Comparison of ENCODE assay signal across 1 cellular context in the genomic region with DNA sequence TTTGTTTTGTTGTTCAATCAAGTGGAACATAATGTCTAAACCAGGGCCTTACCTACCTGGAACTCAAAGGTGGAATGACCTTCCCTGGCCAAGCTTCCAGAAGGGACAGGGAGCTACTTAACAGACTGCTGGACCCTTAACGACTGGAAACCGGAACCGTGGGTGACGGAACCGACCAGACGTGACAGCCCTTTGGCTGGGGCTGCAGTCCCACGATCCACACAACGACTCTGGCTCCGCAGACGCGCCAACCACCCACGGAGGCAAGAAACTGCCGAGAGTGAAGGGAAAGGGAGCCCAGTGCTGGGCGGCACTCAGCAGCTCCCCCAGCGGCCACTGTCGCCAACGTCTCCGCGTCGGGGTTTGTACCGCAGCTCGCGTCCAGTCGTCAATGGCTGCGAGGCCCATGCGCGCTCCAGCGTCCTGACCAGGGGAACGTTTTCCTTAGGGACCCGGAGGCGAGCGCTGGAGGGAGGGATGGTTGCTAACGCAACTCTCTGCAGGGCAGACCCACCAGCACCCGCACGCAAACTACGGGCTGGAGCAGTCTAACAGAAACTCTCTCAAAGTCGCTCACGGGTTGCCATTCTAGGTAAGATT.
TF ChIP-seq lines count a peak whose summit lies in the region.

No MANE protein-coding gene starts in this region.

TF ChIP-seq in HepG2, 621 proteins besides CTCF, POLR2A, EP300 and RAD21 (continued from another document and continues in another):
- TF ChIP-seq, protein P1, sequence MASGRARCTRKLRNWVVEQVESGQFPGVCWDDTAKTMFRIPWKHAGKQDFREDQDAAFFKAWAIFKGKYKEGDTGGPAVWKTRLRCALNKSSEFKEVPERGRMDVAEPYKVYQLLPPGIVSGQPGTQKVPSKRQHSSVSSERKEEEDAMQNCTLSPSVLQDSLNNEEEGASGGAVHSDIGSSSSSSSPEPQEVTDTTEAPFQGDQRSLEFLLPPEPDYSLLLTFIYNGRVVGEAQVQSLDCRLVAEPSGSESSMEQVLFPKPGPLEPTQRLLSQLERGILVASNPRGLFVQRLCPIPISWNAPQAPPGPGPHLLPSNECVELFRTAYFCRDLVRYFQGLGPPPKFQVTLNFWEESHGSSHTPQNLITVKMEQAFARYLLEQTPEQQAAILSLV (CRISPR knock-in tag; IDR thresholded peaks at IDR 0.05; ENCODE audit: borderline replicate concordance), result peak; percentile 56; the same call in 1 of the 2 replicates
- TF ChIP-seq RXRA (CRISPR knock-in tag; IDR thresholded peaks at IDR 0.05) (peak; percentile 67), PRPF4 (IDR thresholded peaks at IDR 0.05; ENCODE audit: low read depth, low read length, poor library complexity, severe bottlenecking) (no peak), ZFP90 (CRISPR knock-in tag; IDR thresholded peaks at IDR 0.05; ENCODE audit: borderline replicate concordance) (no peak), THAP11 (CRISPR knock-in tag; IDR thresholded peaks at IDR 0.05) (peak; percentile 70), AGO2 (optimal IDR thresholded peaks at IDR 0.05; ENCODE audit: low read depth, low read length) (no peak), NR1H2 (CRISPR knock-in tag; IDR thresholded peaks at IDR 0.05; ENCODE audit: borderline replicate concordance, low read depth) (no peak), CHCHD3 (CRISPR knock-in tag; IDR thresholded peaks at IDR 0.05) (no peak), PHF20 (CRISPR knock-in tag; IDR thresholded peaks at IDR 0.05) (no peak), ZKSCAN8 (CRISPR knock-in tag; IDR thresholded peaks at IDR 0.05; ENCODE audit: borderline replicate concordance) (peak; percentile 60; the same call in 1 of the 2 replicates), ZNF644 (CRISPR knock-in tag; IDR thresholded peaks at IDR 0.05; ENCODE audit: low read depth) (peak; percentile 54; the same call in 1 of the 2 replicates), SNRNP70 (IDR thresholded peaks at IDR 0.05; ENCODE audit: low read depth, low read length) (no peak), ZNF563 (CRISPR knock-in tag; IDR thresholded peaks at IDR 0.05) (no peak), ZNF720 (CRISPR knock-in tag; IDR thresholded peaks at IDR 0.05) (no peak), ZNF382 (CRISPR knock-in tag; IDR thresholded peaks at IDR 0.05; ENCODE audit: borderline replicate concordance) (no peak), SOX13 (IDR thresholded peaks at IDR 0.05) (no peak), SOX13 (CRISPR knock-in tag; conservative IDR thresholded peaks at IDR 0.05 in 1 of 2, IDR thresholded peaks at IDR 0.05 in 1 of 2) (peak in 1 of 2 experiments; percentile 43; a peak in 2 of 4 replicates), REL (CRISPR knock-in tag; conservative IDR thresholded peaks at IDR 0.05) (no peak), HNRNPLL (IDR thresholded peaks at IDR 0.05; ENCODE audit: low read depth, low read length, poor library complexity, severe bottlenecking) (peak; percentile 95), KDM2A (CRISPR knock-in tag; IDR thresholded peaks at IDR 0.05; ENCODE audit: borderline replicate concordance, low read depth) (peak; percentile 93), SOX5 (CRISPR knock-in tag; IDR thresholded peaks at IDR 0.05; ENCODE audit: borderline replicate concordance) (peak; percentile 33; the same call in 1 of the 2 replicates), ZNF777 (CRISPR knock-in tag; IDR thresholded peaks at IDR 0.05) (peak; percentile 60; the same call in 1 of the 2 replicates), ZNF569 (CRISPR knock-in tag; IDR thresholded peaks at IDR 0.05; ENCODE audit: borderline replicate concordance) (no peak), MED8 (CRISPR knock-in tag; IDR thresholded peaks at IDR 0.05; ENCODE audit: insufficient replicate concordance) (no peak), FOXA3 (CRISPR knock-in tag; IDR thresholded peaks at IDR 0.05) (peak; percentile 36; the same call in 1 of the 2 replicates), ZNF616 (CRISPR knock-in tag; IDR thresholded peaks at IDR 0.05; ENCODE audit: low read depth) (0 out of 2 replicates have a peak, but pooled peaks have one; percentile 58), RBAK (CRISPR knock-in tag; IDR thresholded peaks at IDR 0.05) (no peak), ZBTB8A (CRISPR knock-in tag; IDR thresholded peaks at IDR 0.05; ENCODE audit: borderline replicate concordance, low read depth) (no peak), RFX5 (IDR thresholded peaks at IDR 0.05; ENCODE audit: low read depth, low read length) (no peak), NFATC3 (CRISPR knock-in tag; IDR thresholded peaks at IDR 0.05) (0 out of 2 replicates have a peak, but pooled peaks have one; percentile 57), YEATS4 (CRISPR knock-in tag; IDR thresholded peaks at IDR 0.05; ENCODE audit: borderline replicate concordance) (peak; percentile 42; the same call in 1 of the 2 replicates), HNF4A (CRISPR knock-in tag; IDR thresholded peaks at IDR 0.05) (no peak), HOXA3 (CRISPR knock-in tag; IDR thresholded peaks at IDR 0.05) (peak; percentile 94), SP140L (CRISPR knock-in tag; IDR thresholded peaks at IDR 0.05; ENCODE audit: borderline replicate concordance) (no peak), POLR2AphosphoS5 (IDR thresholded peaks at IDR 0.05; ENCODE audit: low read depth, low read length) (no peak), ZNF510 (CRISPR knock-in tag; IDR thresholded peaks at IDR 0.05; ENCODE audit: low read depth) (no peak), DNMT3B (CRISPR knock-in tag; conservative IDR thresholded peaks at IDR 0.05) (no peak), ZKSCAN1 (IDR thresholded peaks at IDR 0.05; ENCODE audit: low read length) (0 out of 2 replicates have a peak, but pooled peaks have one; percentile 15), BHLHE40 (IDR thresholded peaks at IDR 0.05; ENCODE audit: low read length) (no peak), ZNF160 (CRISPR knock-in tag; IDR thresholded peaks at IDR 0.05) (no peak), TEAD3 (CRISPR knock-in tag; optimal IDR thresholded peaks at IDR 0.05; ENCODE audit: borderline replicate concordance) (peak; percentile 65), ZNF660 (CRISPR knock-in tag; IDR thresholded peaks at IDR 0.05; ENCODE audit: borderline replicate concordance, low read depth) (no peak), KDM4B (CRISPR knock-in tag; IDR thresholded peaks at IDR 0.05) (0 out of 2 replicates have a peak, but pooled peaks have one; percentile 73)
- TF ChIP-seq, protein P2, sequence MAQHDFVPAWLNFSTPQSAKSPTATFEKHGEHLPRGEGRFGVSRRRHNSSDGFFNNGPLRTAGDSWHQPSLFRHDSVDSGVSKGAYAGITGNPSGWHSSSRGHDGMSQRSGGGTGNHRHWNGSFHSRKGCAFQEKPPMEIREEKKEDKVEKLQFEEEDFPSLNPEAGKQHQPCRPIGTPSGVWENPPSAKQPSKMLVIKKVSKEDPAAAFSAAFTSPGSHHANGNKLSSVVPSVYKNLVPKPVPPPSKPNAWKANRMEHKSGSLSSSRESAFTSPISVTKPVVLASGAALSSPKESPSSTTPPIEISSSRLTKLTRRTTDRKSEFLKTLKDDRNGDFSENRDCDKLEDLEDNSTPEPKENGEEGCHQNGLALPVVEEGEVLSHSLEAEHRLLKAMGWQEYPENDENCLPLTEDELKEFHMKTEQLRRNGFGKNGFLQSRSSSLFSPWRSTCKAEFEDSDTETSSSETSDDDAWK (CRISPR knock-in tag; IDR thresholded peaks at IDR 0.05), result no peak
- TF ChIP-seq, protein P3, sequence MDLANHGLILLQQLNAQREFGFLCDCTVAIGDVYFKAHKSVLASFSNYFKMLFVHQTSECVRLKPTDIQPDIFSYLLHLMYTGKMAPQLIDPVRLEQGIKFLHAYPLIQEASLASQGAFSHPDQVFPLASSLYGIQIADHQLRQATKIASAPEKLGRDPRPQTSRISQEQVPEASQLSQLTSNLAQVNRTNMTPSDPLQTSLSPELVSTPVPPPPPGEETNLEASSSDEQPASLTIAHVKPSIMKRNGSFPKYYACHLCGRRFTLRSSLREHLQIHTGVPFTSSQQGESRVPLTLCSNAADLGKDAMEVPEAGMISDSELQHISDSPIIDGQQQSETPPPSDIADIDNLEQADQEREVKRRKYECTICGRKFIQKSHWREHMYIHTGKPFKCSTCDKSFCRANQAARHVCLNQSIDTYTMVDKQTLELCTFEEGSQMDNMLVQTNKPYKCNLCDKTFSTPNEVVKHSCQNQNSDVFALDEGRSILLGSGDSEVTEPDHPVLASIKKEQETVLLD (CRISPR knock-in tag; IDR thresholded peaks at IDR 0.05; ENCODE audit: low read depth), result no peak
- TF ChIP-seq, protein P4, sequence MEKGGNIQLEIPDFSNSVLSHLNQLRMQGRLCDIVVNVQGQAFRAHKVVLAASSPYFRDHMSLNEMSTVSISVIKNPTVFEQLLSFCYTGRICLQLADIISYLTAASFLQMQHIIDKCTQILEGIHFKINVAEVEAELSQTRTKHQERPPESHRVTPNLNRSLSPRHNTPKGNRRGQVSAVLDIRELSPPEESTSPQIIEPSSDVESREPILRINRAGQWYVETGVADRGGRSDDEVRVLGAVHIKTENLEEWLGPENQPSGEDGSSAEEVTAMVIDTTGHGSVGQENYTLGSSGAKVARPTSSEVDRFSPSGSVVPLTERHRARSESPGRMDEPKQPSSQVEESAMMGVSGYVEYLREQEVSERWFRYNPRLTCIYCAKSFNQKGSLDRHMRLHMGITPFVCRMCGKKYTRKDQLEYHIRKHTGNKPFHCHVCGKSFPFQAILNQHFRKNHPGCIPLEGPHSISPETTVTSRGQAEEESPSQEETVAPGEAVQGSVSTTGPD (CRISPR knock-in tag; IDR thresholded peaks at IDR 0.05), result no peak
- TF ChIP-seq, protein P5, sequence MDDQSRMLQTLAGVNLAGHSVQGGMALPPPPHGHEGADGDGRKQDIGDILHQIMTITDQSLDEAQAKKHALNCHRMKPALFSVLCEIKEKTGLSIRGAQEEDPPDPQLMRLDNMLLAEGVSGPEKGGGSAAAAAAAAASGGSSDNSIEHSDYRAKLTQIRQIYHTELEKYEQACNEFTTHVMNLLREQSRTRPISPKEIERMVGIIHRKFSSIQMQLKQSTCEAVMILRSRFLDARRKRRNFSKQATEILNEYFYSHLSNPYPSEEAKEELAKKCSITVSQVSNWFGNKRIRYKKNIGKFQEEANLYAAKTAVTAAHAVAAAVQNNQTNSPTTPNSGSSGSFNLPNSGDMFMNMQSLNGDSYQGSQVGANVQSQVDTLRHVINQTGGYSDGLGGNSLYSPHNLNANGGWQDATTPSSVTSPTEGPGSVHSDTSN (CRISPR knock-in tag; IDR thresholded peaks at IDR 0.05; ENCODE audit: borderline replicate concordance), result no peak
- TF ChIP-seq, protein P6, sequence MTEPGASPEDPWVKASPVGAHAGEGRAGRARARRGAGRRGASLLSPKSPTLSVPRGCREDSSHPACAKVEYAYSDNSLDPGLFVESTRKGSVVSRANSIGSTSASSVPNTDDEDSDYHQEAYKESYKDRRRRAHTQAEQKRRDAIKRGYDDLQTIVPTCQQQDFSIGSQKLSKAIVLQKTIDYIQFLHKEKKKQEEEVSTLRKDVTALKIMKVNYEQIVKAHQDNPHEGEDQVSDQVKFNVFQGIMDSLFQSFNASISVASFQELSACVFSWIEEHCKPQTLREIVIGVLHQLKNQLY (CRISPR knock-in tag; IDR thresholded peaks at IDR 0.05), result peak; percentile 36; the same call in 1 of the 2 replicates
- TF ChIP-seq, protein P7, sequence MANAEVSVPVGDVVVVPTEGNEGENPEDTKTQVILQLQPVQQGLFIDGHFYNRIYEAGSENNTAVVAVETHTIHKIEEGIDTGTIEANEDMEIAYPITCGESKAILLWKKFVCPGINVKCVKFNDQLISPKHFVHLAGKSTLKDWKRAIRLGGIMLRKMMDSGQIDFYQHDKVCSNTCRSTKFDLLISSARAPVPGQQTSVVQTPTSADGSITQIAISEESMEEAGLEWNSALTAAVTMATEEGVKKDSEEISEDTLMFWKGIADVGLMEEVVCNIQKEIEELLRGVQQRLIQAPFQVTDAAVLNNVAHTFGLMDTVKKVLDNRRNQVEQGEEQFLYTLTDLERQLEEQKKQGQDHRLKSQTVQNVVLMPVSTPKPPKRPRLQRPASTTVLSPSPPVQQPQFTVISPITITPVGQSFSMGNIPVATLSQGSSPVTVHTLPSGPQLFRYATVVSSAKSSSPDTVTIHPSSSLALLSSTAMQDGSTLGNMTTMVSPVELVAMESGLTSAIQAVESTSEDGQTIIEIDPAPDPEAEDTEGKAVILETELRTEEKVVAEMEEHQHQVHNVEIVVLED (CRISPR knock-in tag; IDR thresholded peaks at IDR 0.05; ENCODE audit: borderline replicate concordance), result peak; percentile 67
- TF ChIP-seq, protein P8, sequence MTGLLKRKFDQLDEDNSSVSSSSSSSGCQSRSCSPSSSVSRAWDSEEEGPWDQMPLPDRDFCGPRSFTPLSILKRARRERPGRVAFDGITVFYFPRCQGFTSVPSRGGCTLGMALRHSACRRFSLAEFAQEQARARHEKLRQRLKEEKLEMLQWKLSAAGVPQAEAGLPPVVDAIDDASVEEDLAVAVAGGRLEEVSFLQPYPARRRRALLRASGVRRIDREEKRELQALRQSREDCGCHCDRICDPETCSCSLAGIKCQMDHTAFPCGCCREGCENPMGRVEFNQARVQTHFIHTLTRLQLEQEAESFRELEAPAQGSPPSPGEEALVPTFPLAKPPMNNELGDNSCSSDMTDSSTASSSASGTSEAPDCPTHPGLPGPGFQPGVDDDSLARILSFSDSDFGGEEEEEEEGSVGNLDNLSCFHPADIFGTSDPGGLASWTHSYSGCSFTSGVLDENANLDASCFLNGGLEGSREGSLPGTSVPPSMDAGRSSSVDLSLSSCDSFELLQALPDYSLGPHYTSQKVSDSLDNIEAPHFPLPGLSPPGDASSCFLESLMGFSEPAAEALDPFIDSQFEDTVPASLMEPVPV (CRISPR knock-in tag; IDR thresholded peaks at IDR 0.05), result no peak
- TF ChIP-seq, protein P9, sequence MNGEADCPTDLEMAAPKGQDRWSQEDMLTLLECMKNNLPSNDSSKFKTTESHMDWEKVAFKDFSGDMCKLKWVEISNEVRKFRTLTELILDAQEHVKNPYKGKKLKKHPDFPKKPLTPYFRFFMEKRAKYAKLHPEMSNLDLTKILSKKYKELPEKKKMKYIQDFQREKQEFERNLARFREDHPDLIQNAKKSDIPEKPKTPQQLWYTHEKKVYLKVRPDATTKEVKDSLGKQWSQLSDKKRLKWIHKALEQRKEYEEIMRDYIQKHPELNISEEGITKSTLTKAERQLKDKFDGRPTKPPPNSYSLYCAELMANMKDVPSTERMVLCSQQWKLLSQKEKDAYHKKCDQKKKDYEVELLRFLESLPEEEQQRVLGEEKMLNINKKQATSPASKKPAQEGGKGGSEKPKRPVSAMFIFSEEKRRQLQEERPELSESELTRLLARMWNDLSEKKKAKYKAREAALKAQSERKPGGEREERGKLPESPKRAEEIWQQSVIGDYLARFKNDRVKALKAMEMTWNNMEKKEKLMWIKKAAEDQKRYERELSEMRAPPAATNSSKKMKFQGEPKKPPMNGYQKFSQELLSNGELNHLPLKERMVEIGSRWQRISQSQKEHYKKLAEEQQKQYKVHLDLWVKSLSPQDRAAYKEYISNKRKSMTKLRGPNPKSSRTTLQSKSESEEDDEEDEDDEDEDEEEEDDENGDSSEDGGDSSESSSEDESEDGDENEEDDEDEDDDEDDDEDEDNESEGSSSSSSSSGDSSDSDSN (CRISPR knock-in tag; IDR thresholded peaks at IDR 0.05), result peak; percentile 60; the same call in 1 of the 2 replicates
- TF ChIP-seq, protein P10, sequence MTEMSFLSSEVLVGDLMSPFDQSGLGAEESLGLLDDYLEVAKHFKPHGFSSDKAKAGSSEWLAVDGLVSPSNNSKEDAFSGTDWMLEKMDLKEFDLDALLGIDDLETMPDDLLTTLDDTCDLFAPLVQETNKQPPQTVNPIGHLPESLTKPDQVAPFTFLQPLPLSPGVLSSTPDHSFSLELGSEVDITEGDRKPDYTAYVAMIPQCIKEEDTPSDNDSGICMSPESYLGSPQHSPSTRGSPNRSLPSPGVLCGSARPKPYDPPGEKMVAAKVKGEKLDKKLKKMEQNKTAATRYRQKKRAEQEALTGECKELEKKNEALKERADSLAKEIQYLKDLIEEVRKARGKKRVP (CRISPR knock-in tag; IDR thresholded peaks at IDR 0.05), result no peak
